Comparison of ENCODE assay signal across 8 cellular contexts in the genomic region with DNA sequence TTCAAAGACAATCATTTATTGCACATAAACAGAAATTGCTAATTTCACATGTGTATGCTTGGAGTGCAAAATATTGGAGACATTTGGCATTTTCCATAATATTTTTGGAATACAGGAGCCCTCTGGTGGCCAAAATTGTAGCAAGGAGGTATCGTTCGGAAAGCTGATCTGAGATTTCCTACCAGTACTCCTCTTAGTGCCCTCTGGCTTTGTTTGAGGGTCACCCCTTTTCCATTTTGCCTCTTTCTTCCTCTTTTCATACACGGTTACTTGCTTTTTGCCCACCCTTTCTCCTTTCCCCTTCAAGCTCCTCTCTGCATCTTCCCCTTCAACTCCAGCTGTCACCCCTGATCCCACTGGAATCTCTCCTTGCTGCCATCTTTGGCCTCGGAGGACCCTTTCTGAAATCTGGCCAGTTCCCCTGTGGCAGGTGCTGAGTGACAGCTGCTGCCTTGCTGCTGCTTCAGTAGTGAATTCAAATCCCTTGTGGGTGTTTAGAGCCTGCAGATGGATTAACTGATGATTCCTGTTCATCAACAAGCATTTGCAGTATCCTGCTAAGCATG.
DNase-seq lines count a peak whose midpoint lies in the region; ATAC-seq and TF ChIP-seq lines count a peak whose summit lies in the region.

No MANE protein-coding gene starts in this region.

- no peak overlapping the region for H3K27ac Mint-ChIP-seq in progenitor cell of endocrine pancreas

- POLR2A ChIA-PET in AG04449 (lab: Yijun Ruan, JAX), result no interaction called here

- peaks cover 17% of the 10 kb centered on the region for H3K4me1 Mint-ChIP-seq in progenitor cell of endocrine pancreas (ENCODE audit: low read depth)

- peak; percentile 46 for TF ChIP-seq CTCF in AG04449 (IDR thresholded peaks at IDR 0.05; ENCODE audit: insufficient read depth, low read length, missing control alignments)
- peak; percentile 47 for TF ChIP-seq CTCF in GM12864 (IDR thresholded peaks at IDR 0.05; ENCODE audit: low read depth, low read length, missing control alignments)
- peak; percentile 77 for TF ChIP-seq CTCF in fibroblast of the aortic adventitia (IDR thresholded peaks at IDR 0.05; ENCODE audit: insufficient read depth, low read length)
- TF ChIP-seq CTCF in progenitor cell of endocrine pancreas (IDR thresholded peaks at IDR 0.05; ENCODE audit: unreplicated experiment), result peak; percentile 91

- CTCF ChIA-PET in AG04449 (lab: Yijun Ruan, JAX), result interaction anchor here (0.6 to 7.8 kb wide), 15 partner anchors 10 to 460 kb away, joined by 3 to 130 read pairs (median 7); no protein-coding TSS in a partner anchor

- no peak for ATAC-seq in GM19455 (IDR thresholded peaks at IDR 0.05; ENCODE audit: unreplicated experiment)

- no peaks in the 10 kb centered on the region for H3K36me3 Mint-ChIP-seq in progenitor cell of endocrine pancreas (ENCODE audit: insufficient read depth)

- H3K9me3 Mint-ChIP-seq in progenitor cell of endocrine pancreas (ENCODE audit: low read depth), result peaks cover under 1% of the 10 kb centered on the region

- no peak overlapping the region for H3K4me3 Mint-ChIP-seq in progenitor cell of endocrine pancreas (ENCODE audit: low read depth)

- DNase-seq in AG04449 (ENCODE audit: low read depth, low spot score) (no peak), GM12864 (ENCODE audit: low read depth) (no peak), RPMI7951 (ENCODE audit: low read depth) (peak; percentile 23), fibroblast of the aortic adventitia (ENCODE audit: low read depth) (peak; percentile 70), progenitor cell of endocrine pancreas (ENCODE audit: low spot score, unreplicated experiment) (no peak), NCI-H128 (lab: John Stamatoyannopoulos, UW; ENCODE audit: unreplicated experiment) (no peak), NCI-H2029 treated with DMSO at 0.1 percent for 48 hours (lab: John Stamatoyannopoulos, UW) (no peak)

- H3K27me3 Mint-ChIP-seq in progenitor cell of endocrine pancreas, result peaks cover 18% of the 10 kb centered on the region

- H3K4me3 ChIP-seq in AG04449 (ENCODE audit: low read depth, low read length), result no peak overlapping the region
- H3K4me3 ChIP-seq in GM12864 (ENCODE audit: low read depth, low read length), result no peak overlapping the region
- no peak overlapping the region for H3K4me3 ChIP-seq in fibroblast of the aortic adventitia (ENCODE audit: low read depth, low read length)

Comparison
In these comparisons a context has a peak if more than half of its experiments do, and no peak if none do; other contexts are left out.
1. DNase-seq: peak in RPMI7951 (single experiment) and fibroblast of the aortic adventitia (single experiment); none in AG04449 (single experiment), GM12864 (single experiment), progenitor cell of endocrine pancreas (single experiment), NCI-H128 (single experiment) and NCI-H2029 treated with DMSO at 0.1 percent for 48 hours (single experiment).
2. Peak in every context shown above with its lines, with median percentiles within 50 percentile points of each other: CTCF ChIP-seq.